In the genomic region with DNA sequence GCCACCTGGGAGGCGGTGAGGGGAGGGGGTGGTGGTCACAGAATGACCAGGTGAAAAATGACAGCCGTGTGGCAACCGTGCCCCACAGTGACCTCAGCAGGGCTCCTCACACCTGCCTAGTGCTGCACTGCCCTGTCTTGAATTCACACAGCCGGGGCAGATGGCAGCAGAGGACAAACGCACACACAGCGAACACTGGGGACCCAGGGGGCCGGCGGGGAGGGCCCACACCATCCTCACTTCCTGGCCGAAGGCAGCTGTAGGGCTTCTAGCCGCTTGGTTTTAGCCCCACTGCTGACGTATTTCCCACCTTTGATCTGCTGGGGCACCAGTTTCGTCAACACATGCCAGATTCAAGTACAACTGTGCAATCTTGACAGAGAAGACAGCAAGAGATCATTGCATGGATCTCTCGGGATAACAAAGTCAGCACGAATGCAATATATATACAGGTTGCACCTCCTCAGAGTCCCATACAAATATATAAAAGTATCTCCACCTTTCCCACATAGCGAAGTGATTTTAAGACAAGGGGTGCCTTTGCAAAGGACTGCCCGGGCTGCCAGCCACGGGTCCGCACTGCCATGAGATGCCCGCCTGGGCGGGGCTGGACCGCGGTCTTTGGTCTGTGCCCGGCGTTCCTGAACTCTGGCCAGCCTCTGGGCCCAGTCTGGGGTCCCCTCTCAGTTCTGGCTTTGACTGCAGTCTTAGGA, we compare ENCODE assay signal across 20 cellular contexts. TPM values are rescaled to one million over a fixed set of nuclear protein-coding genes. Genes with fewer than 3 reads are reported as not detected.
DNase-seq lines count a peak whose midpoint lies in the region; ATAC-seq and TF ChIP-seq lines count a peak whose summit lies in the region.
"Had no signal": no experiment of that assay in that cellular context is flagged by ENCODE, and none has a peak within 500 bp of the region (broad histone marks: within the 10 kb centered on the region; RNA-seq: fewer than 3 reads in every experiment).

No MANE protein-coding gene starts in this region.

- H3K9me3 ChIP-seq in SK-N-SH (no peaks in the 10 kb centered on the region), OCI-LY3 (ENCODE audit: insufficient read depth, low read length) (no peaks in the 10 kb centered on the region), prostate gland (no peaks in the 10 kb centered on the region)
- H3K9me3 ChIP-seq: esophagus squamous epithelium, sigmoid colon had no signal

- peak overlapping the region in 3 of 6 donors; percentile 27 to 79 (median 49) for H3K27ac Mint-ChIP-seq in immature natural killer cell
- H3K27ac Mint-ChIP-seq in stimulated activated memory B cell treated with anti-CD40 and anti-IgM and Interleukin-4, amounts not matched to agents 10 μg/mL and 1 μg/mL and 100 μg/mL, for 72 hours, result peak overlapping the region; percentile 46
- H3K27ac Mint-ChIP-seq: activated CD8-positive, alpha-beta T cell treated with anti-CD3 and anti-CD28 coated beads, Interleukin-2, amount 10 ng/mL, durations not matched to agents 7 days and 5 days; nephron had no signal

- H3F3A ChIP-seq in SK-N-SH (replicated peaks; ENCODE audit: insufficient read depth), result peaks cover 5% of the 10 kb centered on the region

- no peaks in the 10 kb centered on the region for H3K27me3 ChIP-seq in SK-N-SH (ENCODE audit: insufficient read depth)
- peaks cover 5% of the 10 kb centered on the region; the same call in 1 of the 2 replicates for H3K27me3 ChIP-seq in OCI-LY3 (ENCODE audit: low read depth, low read length)
- H3K27me3 ChIP-seq in prostate gland (replicated peaks; ENCODE audit: insufficient read depth), result no peaks in the 10 kb centered on the region
- H3K27me3 ChIP-seq: hepatocyte had no signal

- no peak for TF ChIP-seq EP300 in SK-N-SH (IDR thresholded peaks at IDR 0.05; ENCODE audit: borderline replicate concordance in 1 of 2, low read depth in 1 of 2, low read length in 1 of 2)

- no peaks in the 10 kb centered on the region for H3K4me1 ChIP-seq in SK-N-SH (ENCODE audit: control insufficient read depth in 1 of 2, insufficient read depth in 2 of 2, low read depth in 1 of 2, low read length in 1 of 2)
- H3K4me1 ChIP-seq in OCI-LY3 (ENCODE audit: low read length), result peaks cover 32% of the 10 kb centered on the region
- H3K4me1 ChIP-seq in prostate gland (replicated peaks), result no peaks in the 10 kb centered on the region
- H3K4me1 ChIP-seq: sigmoid colon had no signal

- no peaks in the 10 kb centered on the region for H3K9me2 ChIP-seq in SK-N-SH

- no peak for TF ChIP-seq POLR2A in prostate gland (IDR thresholded peaks at IDR 0.05)

- POLR2A ChIA-PET in SK-N-SH (lab: Yijun Ruan, JAX), result no interaction called here

- WGBS in SK-N-SH (ENCODE audit: low lambda C conversion rate), result 85% methylated on average over 22 of the region's 24 CpGs
- WGBS in prostate gland, result 71% methylated on average over 24 of the region's 24 CpGs

- H3K36me3 ChIP-seq in SK-N-SH (replicated peaks in 1 of 2; ENCODE audit: control insufficient read depth in 1 of 2, insufficient read depth in 2 of 2, low read length in 1 of 2) (no peaks in the 10 kb centered on the region), OCI-LY3 (replicated peaks; ENCODE audit: low read depth, low read length) (peaks cover 13% of the 10 kb centered on the region), prostate gland (no peaks in the 10 kb centered on the region)

- CTCF ChIA-PET in SK-N-SH (lab: Yijun Ruan, JAX), result interaction anchor here (1.1 to 1.8 kb wide), 2 partner anchors 7 to 180 kb away, joined by 5 to 6 read pairs; no protein-coding TSS in a partner anchor

- no peak overlapping the region for H2AFZ ChIP-seq in SK-N-SH (ENCODE audit: low read depth)
- no peak overlapping the region for H2AFZ ChIP-seq in OCI-LY3 (ENCODE audit: low read depth, low read length)
- H2AFZ ChIP-seq: hepatocyte had no signal

- no peaks in the 10 kb centered on the region for H3K9me3 Mint-ChIP-seq in immature natural killer cell
- H3K9me3 Mint-ChIP-seq in stimulated activated memory B cell treated with anti-CD40 and anti-IgM and Interleukin-4, amounts not matched to agents 10 μg/mL and 1 μg/mL and 100 μg/mL, for 72 hours, result no peaks in the 10 kb centered on the region
- H3K9me3 Mint-ChIP-seq: nephron had no signal

- intact Hi-C loops in prostate gland (cut with DNase I), result no loop called here

- H3K9ac ChIP-seq in SK-N-SH (no peak overlapping the region), OCI-LY3 (ENCODE audit: low read length) (no peak overlapping the region)

- H3K79me2 ChIP-seq in SK-N-SH (ENCODE audit: insufficient read depth) (no peaks in the 10 kb centered on the region), OCI-LY3 (ENCODE audit: low read length) (no peaks in the 10 kb centered on the region)
- H3K79me2 ChIP-seq: hepatocyte had no signal

- ATAC-seq in SK-N-SH treated with all-trans-retinoic acid at 6 μM for 48 hours (no peak), GM21825 (IDR thresholded peaks at IDR 0.05; ENCODE audit: unreplicated experiment) (no peak)
- ATAC-seq in stimulated activated memory B cell treated with anti-CD40 and anti-IgM and Interleukin-4, amounts not matched to agents 10 μg/mL and 1 μg/mL and 100 μg/mL, for 72 hours, result peak; percentile 73
- ATAC-seq: activated CD8-positive, alpha-beta T cell treated with anti-CD3 and anti-CD28 coated beads, Interleukin-2, amount 10 ng/mL, durations not matched to agents 7 days and 5 days had no signal

- H3K27me3 Mint-ChIP-seq in immature natural killer cell (ENCODE audit: low read depth in 3 of 3), result peaks cover 0 to 1% (median 0%) of the 10 kb centered on the region in 3 donors
- H3K27me3 Mint-ChIP-seq in stimulated activated memory B cell treated with anti-CD40 and anti-IgM and Interleukin-4, amounts not matched to agents 10 μg/mL and 1 μg/mL and 100 μg/mL, for 72 hours, result no peaks in the 10 kb centered on the region

- H3K4me3 Mint-ChIP-seq in immature natural killer cell, result peak overlapping the region in 2 of 5 donors; percentile 37 to 60
- H3K4me3 Mint-ChIP-seq in stimulated activated memory B cell treated with anti-CD40 and anti-IgM and Interleukin-4, amounts not matched to agents 10 μg/mL and 1 μg/mL and 100 μg/mL, for 72 hours, result no peak overlapping the region
- H3K4me3 Mint-ChIP-seq: activated CD8-positive, alpha-beta T cell treated with anti-CD3 and anti-CD28 coated beads, Interleukin-2, amount 10 ng/mL, durations not matched to agents 7 days and 5 days; nephron had no signal

- H4K20me1 ChIP-seq in SK-N-SH (ENCODE audit: insufficient read depth), result no peaks in the 10 kb centered on the region
- H4K20me1 ChIP-seq in OCI-LY3 (ENCODE audit: insufficient read depth, low read length), result no peaks in the 10 kb centered on the region

- H3K27ac ChIP-seq in SK-N-SH (ENCODE audit: low read depth in 2 of 2, low read length in 1 of 2), result no peak overlapping the region
- H3K27ac ChIP-seq in OCI-LY3 (ENCODE audit: low read length), result peak overlapping the region; percentile 38
- H3K27ac ChIP-seq in prostate gland, result no peak overlapping the region
- H3K27ac ChIP-seq: esophagus squamous epithelium, hepatocyte, sigmoid colon had no signal

- H3K4me3 ChIP-seq in SK-N-SH (ENCODE audit: low read depth in 2 of 2, low read length in 1 of 2), result no peak overlapping the region
- peak overlapping the region; percentile 3; the same call in 1 of the 2 replicates for H3K4me3 ChIP-seq in OCI-LY3 (ENCODE audit: low read length)
- H3K4me3 ChIP-seq in prostate gland, result no peak overlapping the region
- H3K4me3 ChIP-seq: esophagus squamous epithelium, hepatocyte, sigmoid colon had no signal

- peak; percentile 32 for DNase-seq in SK-N-SH
- peak; percentile 39 to 61 (median 57) for DNase-seq in immature natural killer cell
- DNase-seq in prostate gland (ENCODE audit: low spot score), result no peak
- no peak for DNase-seq in NCI-H2196 treated with DMSO at 0.1 percent for 48 hours (lab: John Stamatoyannopoulos, UW; ENCODE audit: unreplicated experiment)
- DNase-seq: activated CD8-positive, alpha-beta T cell treated with anti-CD3 and anti-CD28 coated beads, Interleukin-2, amount 10 ng/mL, durations not matched to agents 7 days and 5 days; COR-L47; dermis blood vessel endothelial cell; esophagus squamous epithelium; HCEC 1CT; Kasumi-1; NCI-H1930; sigmoid colon; stimulated activated CD4-positive, alpha-beta T cell treated with anti-CD3 and anti-CD28 coated beads, Interleukin-4, amount 100 ng/mL, for 4 hours; T1000 had no signal

- TF ChIP-seq RAD21 in SK-N-SH (IDR thresholded peaks at IDR 0.05; ENCODE audit: low read length), result no peak

- peaks cover 9% of the 10 kb centered on the region in 2 donors for H3K4me1 Mint-ChIP-seq in immature natural killer cell
- H3K4me1 Mint-ChIP-seq in stimulated activated memory B cell treated with anti-CD40 and anti-IgM and Interleukin-4, amounts not matched to agents 10 μg/mL and 1 μg/mL and 100 μg/mL, for 72 hours, result peaks cover 35% of the 10 kb centered on the region
- H3K4me1 Mint-ChIP-seq: nephron had no signal

- peaks cover 0 to 14% (median 2%) of the 10 kb centered on the region in 3 donors for H3K36me3 Mint-ChIP-seq in immature natural killer cell
- peaks cover 53% of the 10 kb centered on the region for H3K36me3 Mint-ChIP-seq in stimulated activated memory B cell treated with anti-CD40 and anti-IgM and Interleukin-4, amounts not matched to agents 10 μg/mL and 1 μg/mL and 100 μg/mL, for 72 hours

- no peak overlapping the region for H3K4me2 ChIP-seq in SK-N-SH
- H3K4me2 ChIP-seq in OCI-LY3 (ENCODE audit: low read length), result peak overlapping the region; percentile 56
- H3K4me2 ChIP-seq: hepatocyte had no signal

- TF ChIP-seq CTCF in SK-N-SH (IDR thresholded peaks at IDR 0.05) (no peak), OCI-LY3 (IDR thresholded peaks at IDR 0.05; ENCODE audit: low read depth, low read length) (peak; percentile 25; the same call in 1 of the 2 replicates), prostate gland (IDR thresholded peaks at IDR 0.05) (no peak)

TF ChIP-seq in SK-N-SH, 30 proteins besides CTCF, POLR2A, EP300 and RAD21:
- TF ChIP-seq MEF2A (IDR thresholded peaks at IDR 0.05; ENCODE audit: borderline replicate concordance, low read depth), result no peak

TF ChIP-seq in SK-N-SH treated with all-trans-retinoic acid at 6 μM for 48 hours, 23 proteins besides CTCF, POLR2A, EP300 and RAD21 (continues in another document):
- no peak for TF ChIP-seq ZNF8 (CRISPR knock-in tag; IDR thresholded peaks at IDR 0.05)
- TF ChIP-seq ZNF565 (CRISPR knock-in tag; conservative IDR thresholded peaks at IDR 0.05; ENCODE audit: low read depth), result no peak

RNA-seq across cellular contexts. Expression of gene TRMU, which starts 26.9 kb away (rescaled TPM):
- polyA plus RNA-seq in SK-N-SH (2012; rRNA removed) (47.1 and 47.4 TPM in 2 replicates), immature natural killer cell (10 to 100 TPM; 12.3 to 18.5 (median 16.8) TPM)
- 24.5 and 32.6 TPM in 2 replicates for polyA plus RNA-seq in SK-N-SH (2012; cell fraction: cytosol; rRNA removed)
- 145 and 156 TPM in 2 replicates for polyA plus RNA-seq in SK-N-SH (2012; cell fraction: nucleus; rRNA removed)
- 10 to 100 TPM; 35.1 to 52.9 TPM for total RNA-seq in prostate gland

Comparison
In these comparisons a context has a peak if more than half of its experiments do, and no peak if none do; other contexts are left out.
1. DNase-seq: peak in SK-N-SH (single experiment) and immature natural killer cell (3 of 3); none in prostate gland (single experiment) and NCI-H2196 treated with DMSO at 0.1 percent for 48 hours (single experiment).